Comparison of ENCODE assay signal across 26 cellular contexts in genomic region chr1:185419718-185420117, GRCh38.
DNase-seq lines count a peak whose midpoint lies in the region; ATAC-seq, FAIRE-seq and TF ChIP-seq lines count a peak whose summit lies in the region.
"Had no signal": no experiment of that assay in that cellular context is flagged by ENCODE, and none has a peak within 500 bp of the region (broad histone marks: within the 10 kb centered on the region; RNA-seq: fewer than 3 reads in every experiment).

No MANE protein-coding gene starts in this region.

- no peak overlapping the region for H3K4me3 Mint-ChIP-seq in activated CD8-positive, alpha-beta memory T cell treated with anti-CD3 and anti-CD28 coated beads, Interleukin-2, amount 10 ng/mL, durations not matched to agents 7 days and 5 days
- H3K4me3 Mint-ChIP-seq in T-helper 17 cell: no peak overlapping the region
- H3K4me3 Mint-ChIP-seq in stimulated activated effector memory CD8-positive, alpha-beta T cell treated with anti-CD3 and anti-CD28 coated beads, Interleukin-12 subunit alpha, Interleukin-12 subunit beta, amount 100 ng/mL, for 72 hours: peak overlapping the region; percentile 42
- H3K4me3 Mint-ChIP-seq: T-cell had no signal

- CTCF ChIA-PET in activated CD8-positive, alpha-beta memory T cell treated with anti-CD3 and anti-CD28 coated beads, Interleukin-2, amount 10 ng/mL, durations not matched to agents 7 days and 5 days (lab: Charles Lee): interaction anchor here (1.1 to 2.9 kb wide), 7 partner anchors 20 to 250 kb away, joined by 3 to 13 read pairs (median 4); no protein-coding TSS in a partner anchor

- ATAC-seq in activated CD8-positive, alpha-beta memory T cell treated with anti-CD3 and anti-CD28 coated beads, Interleukin-2, amount 10 ng/mL, durations not matched to agents 7 days and 5 days: no peak
- no peak for ATAC-seq in T-helper 17 cell
- no peak for ATAC-seq in stimulated activated effector memory CD8-positive, alpha-beta T cell treated with anti-CD3 and anti-CD28 coated beads, Interleukin-12 subunit alpha, Interleukin-12 subunit beta, amount 100 ng/mL, for 72 hours
- ATAC-seq in foreskin keratinocyte: no peak
- no peak for ATAC-seq in HG02840 (IDR thresholded peaks at IDR 0.05; ENCODE audit: low FRiP score, unreplicated experiment)
- no peak for ATAC-seq in pancreas
- ATAC-seq: activated naive CD4-positive, alpha-beta T cell treated with anti-CD3 and anti-CD28 coated beads, Interleukin-2, amount 50 U/mL, for 72 hours; left lobe of liver had no signal

- H3K4me1 ChIP-seq in foreskin keratinocyte (no peaks in the 10 kb centered on the region), pancreas (no peaks in the 10 kb centered on the region)
- H3K4me1 ChIP-seq: uterus had no signal

- WGBS in pancreas, 2 donors: 31 to 93% methylated on average over 3 of the region's 3 CpGs

- H3K27me3 ChIP-seq in kidney epithelial cell (ENCODE audit: control insufficient read depth, insufficient read depth, low read length) (no peaks in the 10 kb centered on the region), foreskin keratinocyte (no peaks in the 10 kb centered on the region), pancreas (no peaks in the 10 kb centered on the region)
- H3K27me3 ChIP-seq: uterus had no signal

- H3K9me3 ChIP-seq in T-helper 17 cell (ENCODE audit: control insufficient read depth, low read length, poor library complexity, severe bottlenecking) (no peaks in the 10 kb centered on the region), pancreas (no peaks in the 10 kb centered on the region)
- H3K9me3 ChIP-seq: thoracic aorta, uterus had no signal

- H3K4me1 Mint-ChIP-seq in activated CD8-positive, alpha-beta memory T cell treated with anti-CD3 and anti-CD28 coated beads, Interleukin-2, amount 10 ng/mL, durations not matched to agents 7 days and 5 days: peaks cover 66% of the 10 kb centered on the region
- peaks cover 14% of the 10 kb centered on the region for H3K4me1 Mint-ChIP-seq in T-helper 17 cell
- H3K4me1 Mint-ChIP-seq in stimulated activated effector memory CD8-positive, alpha-beta T cell treated with anti-CD3 and anti-CD28 coated beads, Interleukin-12 subunit alpha, Interleukin-12 subunit beta, amount 100 ng/mL, for 72 hours: peaks cover 41% of the 10 kb centered on the region

- H3K27ac Mint-ChIP-seq in activated CD8-positive, alpha-beta memory T cell treated with anti-CD3 and anti-CD28 coated beads, Interleukin-2, amount 10 ng/mL, durations not matched to agents 7 days and 5 days: peak overlapping the region; percentile 96
- H3K27ac Mint-ChIP-seq in T-helper 17 cell: peak overlapping the region; percentile 66
- H3K27ac Mint-ChIP-seq in stimulated activated effector memory CD8-positive, alpha-beta T cell treated with anti-CD3 and anti-CD28 coated beads, Interleukin-12 subunit alpha, Interleukin-12 subunit beta, amount 100 ng/mL, for 72 hours: peak overlapping the region; percentile 93
- H3K27ac Mint-ChIP-seq: activated naive CD4-positive, alpha-beta T cell treated with anti-CD3 and anti-CD28 coated beads, Interleukin-2, amount 50 U/mL, for 72 hours had no signal

- peaks cover 36% of the 10 kb centered on the region for H3K36me3 Mint-ChIP-seq in activated CD8-positive, alpha-beta memory T cell treated with anti-CD3 and anti-CD28 coated beads, Interleukin-2, amount 10 ng/mL, durations not matched to agents 7 days and 5 days
- H3K36me3 Mint-ChIP-seq in T-helper 17 cell (ENCODE audit: low read depth): no peaks in the 10 kb centered on the region
- no peaks in the 10 kb centered on the region for H3K36me3 Mint-ChIP-seq in stimulated activated effector memory CD8-positive, alpha-beta T cell treated with anti-CD3 and anti-CD28 coated beads, Interleukin-12 subunit alpha, Interleukin-12 subunit beta, amount 100 ng/mL, for 72 hours
- H3K36me3 Mint-ChIP-seq: activated naive CD4-positive, alpha-beta T cell treated with anti-CD3 and anti-CD28 coated beads, Interleukin-2, amount 50 U/mL, for 72 hours; T-cell had no signal

- intact Hi-C loops in pancreas (cut with DNase I): no loop called here

- no peak overlapping the region for H3K4me3 ChIP-seq in kidney epithelial cell (ENCODE audit: low read depth, low read length)
- H3K4me3 ChIP-seq in pancreas: no peak overlapping the region
- H3K4me3 ChIP-seq: PC-9, thoracic aorta, uterus had no signal

- DNase-seq in activated CD8-positive, alpha-beta memory T cell treated with anti-CD3 and anti-CD28 coated beads, Interleukin-2, amount 10 ng/mL, durations not matched to agents 7 days and 5 days: no peak
- DNase-seq in activated CD8-positive, alpha-beta memory T cell treated with anti-CD3 and anti-CD28 coated beads, Interleukin-2, amount 50 U/mL, for 48 hours: no peak
- DNase-seq in T-helper 17 cell (no peak), kidney epithelial cell (ENCODE audit: low read depth) (peak; percentile 29), foreskin keratinocyte (no peak), pancreas (no peak)
- DNase-seq in stimulated activated effector memory CD8-positive, alpha-beta T cell treated with anti-CD3 and anti-CD28 coated beads, Interleukin-12 subunit alpha, Interleukin-12 subunit beta, amount 100 ng/mL, for 72 hours (ENCODE audit: low spot score in 2 of 2): no peak
- DNase-seq: C1 segment of cervical spinal cord; dermis blood vessel endothelial cell; DND-41; head of caudate nucleus; NCI-H1105 treated with DMSO at 0.1 percent for 48 hours; NCI-H2081 treated with DMSO at 0.1 percent for 48 hours; PC-9; stimulated activated CD4-positive, alpha-beta T cell treated with anti-CD3 and anti-CD28 coated beads, Interleukin-12 subunit alpha, Interleukin-12 subunit beta, amount 100 ng/mL, for 4 hours; stimulated activated CD4-positive, alpha-beta T cell treated with anti-CD3 and anti-CD28 coated beads, Interleukin-4, amount 100 ng/mL, for 4 hours; stimulated activated naive CD8-positive, alpha-beta T cell treated with anti-CD3 and anti-CD28 coated beads, Interleukin-15, Interleukin-2, amounts not matched to agents 100 U/mL and 50 U/mL, for 24 hours; T-cell; uterus had no signal

- H3K36me3 ChIP-seq in kidney epithelial cell (ENCODE audit: control insufficient read depth, insufficient read depth, low read length) (no peaks in the 10 kb centered on the region), pancreas (no peaks in the 10 kb centered on the region)
- H3K36me3 ChIP-seq: thoracic aorta, uterus had no signal

- TF ChIP-seq CTCF in kidney epithelial cell (IDR thresholded peaks at IDR 0.05; ENCODE audit: insufficient read depth, low read length, poor library complexity, severe bottlenecking) (no peak), foreskin keratinocyte (conservative IDR thresholded peaks at IDR 0.05) (no peak), pancreas (IDR thresholded peaks at IDR 0.05) (no peak)

- H3K27me3 Mint-ChIP-seq in activated CD8-positive, alpha-beta memory T cell treated with anti-CD3 and anti-CD28 coated beads, Interleukin-2, amount 10 ng/mL, durations not matched to agents 7 days and 5 days: no peaks in the 10 kb centered on the region
- no peaks in the 10 kb centered on the region for H3K27me3 Mint-ChIP-seq in T-helper 17 cell
- H3K27me3 Mint-ChIP-seq: central memory CD8-positive, alpha-beta T cell; T-cell had no signal

- no peaks in the 10 kb centered on the region for H3K9me3 Mint-ChIP-seq in activated CD8-positive, alpha-beta memory T cell treated with anti-CD3 and anti-CD28 coated beads, Interleukin-2, amount 10 ng/mL, durations not matched to agents 7 days and 5 days (ENCODE audit: low read depth)
- H3K9me3 Mint-ChIP-seq in stimulated activated effector memory CD8-positive, alpha-beta T cell treated with anti-CD3 and anti-CD28 coated beads, Interleukin-12 subunit alpha, Interleukin-12 subunit beta, amount 100 ng/mL, for 72 hours: no peaks in the 10 kb centered on the region
- H3K9me3 Mint-ChIP-seq: activated naive CD4-positive, alpha-beta T cell treated with anti-CD3 and anti-CD28 coated beads, Interleukin-2, amount 50 U/mL, for 72 hours; central memory CD8-positive, alpha-beta T cell; T-cell had no signal

- FAIRE-seq in pancreas (lab: Jason Lieb, UNC): no peak
- FAIRE-seq: astrocyte, GM19239 had no signal

- H3K27ac ChIP-seq in foreskin keratinocyte (no peak overlapping the region), pancreas (no peak overlapping the region)
- H3K27ac ChIP-seq: PC-9, thoracic aorta, uterus had no signal
